In the genomic region with DNA sequence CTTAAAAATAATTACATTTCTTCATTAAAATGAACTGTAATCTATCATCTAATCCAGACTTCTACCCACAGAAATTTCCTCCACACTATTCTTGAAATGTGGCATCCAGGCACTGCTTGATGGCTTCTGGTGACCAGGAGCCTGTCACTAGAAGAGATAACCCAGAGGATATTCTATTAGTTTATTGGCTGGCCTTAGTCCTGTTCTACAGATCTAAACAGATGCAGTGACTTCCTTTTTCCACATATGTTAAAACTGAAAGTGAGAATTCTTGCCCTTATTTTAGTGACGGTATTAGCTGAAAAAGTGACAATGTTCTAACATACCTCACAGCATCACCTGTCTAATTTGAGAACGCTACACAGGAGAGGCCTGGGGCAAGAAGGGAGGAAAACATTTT, we compare ENCODE assay signal across 23 cellular contexts.
A peak's percentile ranks its signal among the peaks of the same experiment; 100 is the strongest.
DNase-seq lines count a peak whose midpoint lies in the region; ATAC-seq and TF ChIP-seq lines count a peak whose summit lies in the region.
"Had no signal": no experiment of that assay in that cellular context is flagged by ENCODE, and none has a peak within 500 bp of the region (broad histone marks: within the 10 kb centered on the region; RNA-seq: fewer than 3 reads in every experiment).

No MANE protein-coding gene starts in this region.

- no peak overlapping the region for H3K4me3 ChIP-seq in BLaER1 treated with 17β-estradiol and CSF1 and Interleukin-3, amounts not matched to agents 10 nM and 100 nM
- H3K4me3 ChIP-seq: ascending aorta, colonic mucosa, MG63, prostate gland, upper lobe of right lung had no signal

- H4K20me1 ChIP-seq in BLaER1 treated with 17β-estradiol and CSF1 and Interleukin-3, amounts not matched to agents 10 nM and 100 nM: no peaks in the 10 kb centered on the region

- no peaks in the 10 kb centered on the region; a peak in 1 of 22 replicates for H3K9me3 ChIP-seq in BLaER1 treated with 17β-estradiol and CSF1 and Interleukin-3, amounts not matched to agents 10 nM and 100 nM (replicated peaks in 1 of 11)
- H3K9me3 ChIP-seq: ascending aorta, colonic mucosa, MG63, prostate gland, upper lobe of right lung had no signal

- peak overlapping the region in 1 of 11 experiments; percentile 40; a peak in 1 of 22 replicates for H3K9ac ChIP-seq in BLaER1 treated with 17β-estradiol and CSF1 and Interleukin-3, amounts not matched to agents 10 nM and 100 nM

- H3K27me3 ChIP-seq in BLaER1 treated with 17β-estradiol and CSF1 and Interleukin-3, amounts not matched to agents 10 nM and 100 nM: no peaks in the 10 kb centered on the region
- H3K27me3 ChIP-seq: ascending aorta, colonic mucosa, MG63, upper lobe of right lung had no signal

- no peak for DNase-seq in NCI-H82 (lab: John Stamatoyannopoulos, UW)
- no peak for DNase-seq in 8988T
- no peak for DNase-seq in NCI-H1694 treated with DMSO at 0.1 percent for 48 hours (lab: John Stamatoyannopoulos, UW)
- DNase-seq: activated CD8-positive, alpha-beta memory T cell treated with anti-CD3 and anti-CD28 coated beads, Interleukin-2, amount 10 ng/mL, durations not matched to agents 7 days and 5 days; activated naive CD4-positive, alpha-beta T cell; CD8-positive, alpha-beta memory T cell; colonic mucosa; left ventricle myocardium superior; MG63; NCI-H2081; NCI-H526 treated with DMSO at 0.1 percent for 48 hours; stimulated activated naive CD8-positive, alpha-beta T cell treated with anti-CD3 and anti-CD28 coated beads, Interleukin-15, Interleukin-2, amounts not matched to agents 100 U/mL and 50 U/mL, for 24 hours; upper lobe of right lung had no signal

- H3K4me2 ChIP-seq in BLaER1 treated with 17β-estradiol and CSF1 and Interleukin-3, amounts not matched to agents 10 nM and 100 nM: peak overlapping the region in 9 of 11 experiments; percentile 5 to 49 (median 31); a peak in 8 of 22 replicates

- H3K27ac ChIP-seq in BLaER1 treated with 17β-estradiol and CSF1 and Interleukin-3, amounts not matched to agents 10 nM and 100 nM: no peak overlapping the region
- H3K27ac ChIP-seq: ascending aorta, colonic mucosa, prostate gland, RWPE1, upper lobe of right lung had no signal

- peaks cover 0 to 7% (median 0%) of the 10 kb centered on the region in 10 experiments; a peak in 2 of 20 replicates for H3K4me1 ChIP-seq in BLaER1 treated with 17β-estradiol and CSF1 and Interleukin-3, amounts not matched to agents 10 nM and 100 nM
- H3K4me1 ChIP-seq: ascending aorta, colonic mucosa, prostate gland, upper lobe of right lung had no signal

- ATAC-seq in GM18520 (IDR thresholded peaks at IDR 0.05; ENCODE audit: unreplicated experiment) (peak; percentile 61), HG02763 (IDR thresholded peaks at IDR 0.05; ENCODE audit: unreplicated experiment) (peak; percentile 82), SK-N-SH treated with all-trans-retinoic acid at 6 μM for 48 hours (no peak), HG02588 (IDR thresholded peaks at IDR 0.05; ENCODE audit: unreplicated experiment) (no peak)
- ATAC-seq: activated CD4-positive, CD25-positive, alpha-beta regulatory T cell treated with anti-CD3 and anti-CD28 coated beads, Interleukin-2, amount 50 U/mL, for 24 hours; activated CD8-positive, alpha-beta memory T cell treated with anti-CD3 and anti-CD28 coated beads, Interleukin-2, amount 10 ng/mL, durations not matched to agents 7 days and 5 days; HCT116; left ventricle myocardium superior; stimulated activated naive CD8-positive, alpha-beta T cell treated with anti-CD3 and anti-CD28 coated beads, Interleukin-15, Interleukin-2, amounts not matched to agents 100 U/mL and 50 U/mL, for 24 hours; upper lobe of right lung had no signal

- no peaks in the 10 kb centered on the region for H3K36me3 ChIP-seq in BLaER1 treated with 17β-estradiol and CSF1 and Interleukin-3, amounts not matched to agents 10 nM and 100 nM
- H3K36me3 ChIP-seq: ascending aorta, colonic mucosa, MG63, prostate gland, upper lobe of right lung had no signal

TF ChIP-seq in SK-N-SH treated with all-trans-retinoic acid at 6 μM for 48 hours, 23 proteins besides CTCF, POLR2A, EP300 and RAD21:
- TF ChIP-seq TCF4 (CRISPR knock-in tag; IDR thresholded peaks at IDR 0.05; ENCODE audit: borderline replicate concordance) (peak; percentile 87), ZFP3 (CRISPR knock-in tag; IDR thresholded peaks at IDR 0.05) (no peak), PPARA (CRISPR knock-in tag; IDR thresholded peaks at IDR 0.05; ENCODE audit: borderline replicate concordance) (no peak)
- TF ChIP-seq, protein P1, sequence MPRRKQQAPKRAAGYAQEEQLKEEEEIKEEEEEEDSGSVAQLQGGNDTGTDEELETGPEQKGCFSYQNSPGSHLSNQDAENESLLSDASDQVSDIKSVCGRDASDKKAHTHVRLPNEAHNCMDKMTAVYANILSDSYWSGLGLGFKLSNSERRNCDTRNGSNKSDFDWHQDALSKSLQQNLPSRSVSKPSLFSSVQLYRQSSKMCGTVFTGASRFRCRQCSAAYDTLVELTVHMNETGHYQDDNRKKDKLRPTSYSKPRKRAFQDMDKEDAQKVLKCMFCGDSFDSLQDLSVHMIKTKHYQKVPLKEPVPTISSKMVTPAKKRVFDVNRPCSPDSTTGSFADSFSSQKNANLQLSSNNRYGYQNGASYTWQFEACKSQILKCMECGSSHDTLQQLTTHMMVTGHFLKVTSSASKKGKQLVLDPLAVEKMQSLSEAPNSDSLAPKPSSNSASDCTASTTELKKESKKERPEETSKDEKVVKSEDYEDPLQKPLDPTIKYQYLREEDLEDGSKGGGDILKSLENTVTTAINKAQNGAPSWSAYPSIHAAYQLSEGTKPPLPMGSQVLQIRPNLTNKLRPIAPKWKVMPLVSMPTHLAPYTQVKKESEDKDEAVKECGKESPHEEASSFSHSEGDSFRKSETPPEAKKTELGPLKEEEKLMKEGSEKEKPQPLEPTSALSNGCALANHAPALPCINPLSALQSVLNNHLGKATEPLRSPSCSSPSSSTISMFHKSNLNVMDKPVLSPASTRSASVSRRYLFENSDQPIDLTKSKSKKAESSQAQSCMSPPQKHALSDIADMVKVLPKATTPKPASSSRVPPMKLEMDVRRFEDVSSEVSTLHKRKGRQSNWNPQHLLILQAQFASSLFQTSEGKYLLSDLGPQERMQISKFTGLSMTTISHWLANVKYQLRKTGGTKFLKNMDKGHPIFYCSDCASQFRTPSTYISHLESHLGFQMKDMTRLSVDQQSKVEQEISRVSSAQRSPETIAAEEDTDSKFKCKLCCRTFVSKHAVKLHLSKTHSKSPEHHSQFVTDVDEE (CRISPR knock-in tag; IDR thresholded peaks at IDR 0.05): 0 out of 2 replicates have a peak, but pooled peaks have one; percentile 43

Comparison
In these comparisons a context has a peak if more than half of its experiments do, and no peak if none do; other contexts are left out.
1. ATAC-seq: peak in GM18520 (single experiment) and HG02763 (single experiment); none in SK-N-SH treated with all-trans-retinoic acid at 6 μM for 48 hours (single experiment) and HG02588 (single experiment).